ENCODE assay signal across 1 cellular context in the genomic region with DNA sequence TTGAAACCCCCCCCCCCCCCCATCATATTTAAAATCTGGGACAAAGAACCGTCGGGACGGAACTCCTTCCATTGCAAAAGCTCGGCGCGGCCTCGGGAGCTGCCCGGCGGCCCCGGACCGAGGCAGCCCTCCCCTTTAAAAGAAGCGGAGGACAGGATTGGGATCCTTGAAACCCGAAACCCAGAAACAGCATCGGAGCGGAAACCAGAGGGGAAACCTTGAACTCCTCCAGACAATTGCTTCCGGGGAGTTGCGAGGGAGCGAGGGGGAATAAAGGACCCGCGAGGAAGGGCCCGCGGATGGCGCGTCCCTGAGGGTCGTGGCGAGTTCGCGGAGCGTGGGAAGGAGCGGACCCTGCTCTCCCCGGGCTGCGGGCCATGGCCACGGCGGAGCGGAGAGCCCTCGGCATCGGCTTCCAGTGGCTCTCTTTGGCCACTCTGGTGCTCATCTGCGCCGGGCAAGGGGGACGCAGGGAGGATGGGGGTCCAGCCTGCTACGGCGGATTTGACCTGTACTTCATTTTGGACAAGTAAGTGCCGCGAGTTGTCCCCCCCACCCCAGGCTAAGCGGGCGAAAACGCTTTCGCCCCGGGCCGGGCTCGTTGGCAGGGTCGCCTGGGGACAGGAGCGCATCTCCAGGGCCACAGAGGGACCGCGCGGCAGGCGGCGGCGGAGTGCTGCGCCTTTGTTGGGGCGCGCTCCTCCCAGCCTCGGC.
TF ChIP-seq lines count a peak whose summit lies in the region.

TSS of gene ANTXR1 (plus strand) at position 57 of the 714 bp plus-strand sequence. CDS start at position 378, 321 bp downstream.

TF ChIP-seq in H1, 55 proteins besides CTCF, POLR2A, EP300 and RAD21 (continued from another document):
- TF ChIP-seq, protein P1, sequence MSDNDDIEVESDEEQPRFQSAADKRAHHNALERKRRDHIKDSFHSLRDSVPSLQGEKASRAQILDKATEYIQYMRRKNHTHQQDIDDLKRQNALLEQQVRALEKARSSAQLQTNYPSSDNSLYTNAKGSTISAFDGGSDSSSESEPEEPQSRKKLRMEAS (IDR thresholded peaks at IDR 0.05), result 0 out of 2 replicates have a peak, but pooled peaks have one; percentile 33
- TF ChIP-seq GABPA (IDR thresholded peaks at IDR 0.05; ENCODE audit: borderline replicate concordance, insufficient read depth, low read length) (peak; percentile 46; the same call in 1 of the 2 replicates), CHD2 (IDR thresholded peaks at IDR 0.05; ENCODE audit: low read length) (no peak), E2F6 (IDR thresholded peaks at IDR 0.05) (no peak), RBBP5 (IDR thresholded peaks at IDR 0.05; ENCODE audit: borderline replicate concordance, low read depth, low read length) (peak; percentile 92; the same call in 1 of the 2 replicates), CBX8 (IDR thresholded peaks at IDR 0.05; ENCODE audit: borderline replicate concordance, low read depth, low read length) (no peak), BRCA1 (IDR thresholded peaks at IDR 0.05; ENCODE audit: low read depth, low read length) (no peak), CBX5 (IDR thresholded peaks at IDR 0.05; ENCODE audit: low read depth, low read length) (no peak), POLR2AphosphoS5 (IDR thresholded peaks at IDR 0.05; ENCODE audit: low read depth, low read length) (no peak; the same call in 1 of the 2 replicates), HDAC2 (IDR thresholded peaks at IDR 0.05; ENCODE audit: borderline replicate concordance in 1 of 2, low read depth in 2 of 2, low read length in 2 of 2) (peak in 1 of 2 experiments; percentile 27; a peak in 1 of 4 replicates), ATF3 (IDR thresholded peaks at IDR 0.05; ENCODE audit: insufficient read depth, low read depth, low read length) (no peak), SUZ12 (IDR thresholded peaks at IDR 0.05; ENCODE audit: low read length) (0 out of 2 replicates have a peak, but pooled peaks have one; percentile 39), FOSL1 (IDR thresholded peaks at IDR 0.05; ENCODE audit: insufficient read depth, low read depth, low read length) (no peak), TEAD4 (IDR thresholded peaks at IDR 0.05; ENCODE audit: low read depth, low read length) (no peak), CREB1 (IDR thresholded peaks at IDR 0.05) (no peak), SP4 (IDR thresholded peaks at IDR 0.05; ENCODE audit: low read length) (no peak), SP2 (IDR thresholded peaks at IDR 0.05; ENCODE audit: low read length) (no peak), CEBPB (IDR thresholded peaks at IDR 0.05; ENCODE audit: low read depth, low read length) (no peak), SAP30 (IDR thresholded peaks at IDR 0.05; ENCODE audit: insufficient read depth, insufficient replicate concordance, low read length) (no peak), KDM4A (IDR thresholded peaks at IDR 0.05; ENCODE audit: low read depth, low read length, severe bottlenecking) (peak; percentile 99), JUN (IDR thresholded peaks at IDR 0.05; ENCODE audit: low read depth, low read length) (no peak), MAFK (IDR thresholded peaks at IDR 0.05; ENCODE audit: low read depth, low read length) (no peak), PHF8 (conservative IDR thresholded peaks at IDR 0.05; ENCODE audit: low read depth, low read length) (peak; percentile 71), SRF (IDR thresholded peaks at IDR 0.05; ENCODE audit: low read depth, low read length) (no peak), SIRT6 (IDR thresholded peaks at IDR 0.05; ENCODE audit: low read length) (no peak), BCL11A (IDR thresholded peaks at IDR 0.05; ENCODE audit: low read depth in 2 of 2, low read length in 2 of 2) (no peak), RNF2 (IDR thresholded peaks at IDR 0.05; ENCODE audit: borderline replicate concordance, low read depth, low read length, missing control alignments, poor library complexity, severe bottlenecking) (no peak), CHD1 (IDR thresholded peaks at IDR 0.05; ENCODE audit: low read depth, low read length) (no peak), GTF2F1 (IDR thresholded peaks at IDR 0.05; ENCODE audit: borderline replicate concordance, low read depth, low read length) (no peak), SP1 (IDR thresholded peaks at IDR 0.05; ENCODE audit: low read depth, low read length) (no peak), EZH2 (IDR thresholded peaks at IDR 0.05; ENCODE audit: low read depth, low read length, severe bottlenecking) (peak; percentile 32), USF2 (IDR thresholded peaks at IDR 0.05; ENCODE audit: low read length) (no peak), TBP (IDR thresholded peaks at IDR 0.05; ENCODE audit: low read depth, low read length) (no peak; the same call in 1 of the 2 replicates), NANOG (IDR thresholded peaks at IDR 0.05; ENCODE audit: insufficient read depth, low read depth, low read length, poor library complexity, severe bottlenecking) (no peak), SIX5 (IDR thresholded peaks at IDR 0.05; ENCODE audit: low read depth, low read length) (peak; percentile 19; the same call in 1 of the 2 replicates), KDM1A (IDR thresholded peaks at IDR 0.05; ENCODE audit: borderline replicate concordance, low read length) (no peak), KDM5A (IDR thresholded peaks at IDR 0.05; ENCODE audit: low read length) (no peak), JUND (IDR thresholded peaks at IDR 0.05; ENCODE audit: low read length) (no peak), ASH2L (IDR thresholded peaks at IDR 0.05; ENCODE audit: low read length) (peak; percentile 91), POU5F1 (IDR thresholded peaks at IDR 0.05; ENCODE audit: low read depth, low read length) (no peak), RFX5 (IDR thresholded peaks at IDR 0.05; ENCODE audit: borderline replicate concordance, low read depth, low read length) (no peak), BACH1 (IDR thresholded peaks at IDR 0.05; ENCODE audit: low read length) (peak; percentile 15; the same call in 1 of the 2 replicates), TCF12 (IDR thresholded peaks at IDR 0.05; ENCODE audit: low read depth, low read length) (no peak), YY1 (IDR thresholded peaks at IDR 0.05; ENCODE audit: low read depth, low read length) (0 out of 2 replicates have a peak, but pooled peaks have one; percentile 4), SIN3A (conservative IDR thresholded peaks at IDR 0.05 in 1 of 2, IDR thresholded peaks at IDR 0.05 in 1 of 2; ENCODE audit: low read depth in 1 of 2, low read length in 2 of 2) (no peak), EGR1 (IDR thresholded peaks at IDR 0.05; ENCODE audit: borderline replicate concordance, low read depth, low read length) (no peak), ZNF274 (IDR thresholded peaks at IDR 0.05; ENCODE audit: borderline replicate concordance, extremely low read depth, low read length) (no peak), RXRA (IDR thresholded peaks at IDR 0.05; ENCODE audit: insufficient read depth, low read depth, low read length) (no peak), HDAC6 (IDR thresholded peaks at IDR 0.05; ENCODE audit: low read depth, low read length) (no peak)
- TF ChIP-seq, protein P2, sequence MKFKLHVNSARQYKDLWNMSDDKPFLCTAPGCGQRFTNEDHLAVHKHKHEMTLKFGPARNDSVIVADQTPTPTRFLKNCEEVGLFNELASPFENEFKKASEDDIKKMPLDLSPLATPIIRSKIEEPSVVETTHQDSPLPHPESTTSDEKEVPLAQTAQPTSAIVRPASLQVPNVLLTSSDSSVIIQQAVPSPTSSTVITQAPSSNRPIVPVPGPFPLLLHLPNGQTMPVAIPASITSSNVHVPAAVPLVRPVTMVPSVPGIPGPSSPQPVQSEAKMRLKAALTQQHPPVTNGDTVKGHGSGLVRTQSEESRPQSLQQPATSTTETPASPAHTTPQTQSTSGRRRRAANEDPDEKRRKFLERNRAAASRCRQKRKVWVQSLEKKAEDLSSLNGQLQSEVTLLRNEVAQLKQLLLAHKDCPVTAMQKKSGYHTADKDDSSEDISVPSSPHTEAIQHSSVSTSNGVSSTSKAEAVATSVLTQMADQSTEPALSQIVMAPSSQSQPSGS (IDR thresholded peaks at IDR 0.05; ENCODE audit: low read length), result no peak
- TF ChIP-seq, protein P3, sequence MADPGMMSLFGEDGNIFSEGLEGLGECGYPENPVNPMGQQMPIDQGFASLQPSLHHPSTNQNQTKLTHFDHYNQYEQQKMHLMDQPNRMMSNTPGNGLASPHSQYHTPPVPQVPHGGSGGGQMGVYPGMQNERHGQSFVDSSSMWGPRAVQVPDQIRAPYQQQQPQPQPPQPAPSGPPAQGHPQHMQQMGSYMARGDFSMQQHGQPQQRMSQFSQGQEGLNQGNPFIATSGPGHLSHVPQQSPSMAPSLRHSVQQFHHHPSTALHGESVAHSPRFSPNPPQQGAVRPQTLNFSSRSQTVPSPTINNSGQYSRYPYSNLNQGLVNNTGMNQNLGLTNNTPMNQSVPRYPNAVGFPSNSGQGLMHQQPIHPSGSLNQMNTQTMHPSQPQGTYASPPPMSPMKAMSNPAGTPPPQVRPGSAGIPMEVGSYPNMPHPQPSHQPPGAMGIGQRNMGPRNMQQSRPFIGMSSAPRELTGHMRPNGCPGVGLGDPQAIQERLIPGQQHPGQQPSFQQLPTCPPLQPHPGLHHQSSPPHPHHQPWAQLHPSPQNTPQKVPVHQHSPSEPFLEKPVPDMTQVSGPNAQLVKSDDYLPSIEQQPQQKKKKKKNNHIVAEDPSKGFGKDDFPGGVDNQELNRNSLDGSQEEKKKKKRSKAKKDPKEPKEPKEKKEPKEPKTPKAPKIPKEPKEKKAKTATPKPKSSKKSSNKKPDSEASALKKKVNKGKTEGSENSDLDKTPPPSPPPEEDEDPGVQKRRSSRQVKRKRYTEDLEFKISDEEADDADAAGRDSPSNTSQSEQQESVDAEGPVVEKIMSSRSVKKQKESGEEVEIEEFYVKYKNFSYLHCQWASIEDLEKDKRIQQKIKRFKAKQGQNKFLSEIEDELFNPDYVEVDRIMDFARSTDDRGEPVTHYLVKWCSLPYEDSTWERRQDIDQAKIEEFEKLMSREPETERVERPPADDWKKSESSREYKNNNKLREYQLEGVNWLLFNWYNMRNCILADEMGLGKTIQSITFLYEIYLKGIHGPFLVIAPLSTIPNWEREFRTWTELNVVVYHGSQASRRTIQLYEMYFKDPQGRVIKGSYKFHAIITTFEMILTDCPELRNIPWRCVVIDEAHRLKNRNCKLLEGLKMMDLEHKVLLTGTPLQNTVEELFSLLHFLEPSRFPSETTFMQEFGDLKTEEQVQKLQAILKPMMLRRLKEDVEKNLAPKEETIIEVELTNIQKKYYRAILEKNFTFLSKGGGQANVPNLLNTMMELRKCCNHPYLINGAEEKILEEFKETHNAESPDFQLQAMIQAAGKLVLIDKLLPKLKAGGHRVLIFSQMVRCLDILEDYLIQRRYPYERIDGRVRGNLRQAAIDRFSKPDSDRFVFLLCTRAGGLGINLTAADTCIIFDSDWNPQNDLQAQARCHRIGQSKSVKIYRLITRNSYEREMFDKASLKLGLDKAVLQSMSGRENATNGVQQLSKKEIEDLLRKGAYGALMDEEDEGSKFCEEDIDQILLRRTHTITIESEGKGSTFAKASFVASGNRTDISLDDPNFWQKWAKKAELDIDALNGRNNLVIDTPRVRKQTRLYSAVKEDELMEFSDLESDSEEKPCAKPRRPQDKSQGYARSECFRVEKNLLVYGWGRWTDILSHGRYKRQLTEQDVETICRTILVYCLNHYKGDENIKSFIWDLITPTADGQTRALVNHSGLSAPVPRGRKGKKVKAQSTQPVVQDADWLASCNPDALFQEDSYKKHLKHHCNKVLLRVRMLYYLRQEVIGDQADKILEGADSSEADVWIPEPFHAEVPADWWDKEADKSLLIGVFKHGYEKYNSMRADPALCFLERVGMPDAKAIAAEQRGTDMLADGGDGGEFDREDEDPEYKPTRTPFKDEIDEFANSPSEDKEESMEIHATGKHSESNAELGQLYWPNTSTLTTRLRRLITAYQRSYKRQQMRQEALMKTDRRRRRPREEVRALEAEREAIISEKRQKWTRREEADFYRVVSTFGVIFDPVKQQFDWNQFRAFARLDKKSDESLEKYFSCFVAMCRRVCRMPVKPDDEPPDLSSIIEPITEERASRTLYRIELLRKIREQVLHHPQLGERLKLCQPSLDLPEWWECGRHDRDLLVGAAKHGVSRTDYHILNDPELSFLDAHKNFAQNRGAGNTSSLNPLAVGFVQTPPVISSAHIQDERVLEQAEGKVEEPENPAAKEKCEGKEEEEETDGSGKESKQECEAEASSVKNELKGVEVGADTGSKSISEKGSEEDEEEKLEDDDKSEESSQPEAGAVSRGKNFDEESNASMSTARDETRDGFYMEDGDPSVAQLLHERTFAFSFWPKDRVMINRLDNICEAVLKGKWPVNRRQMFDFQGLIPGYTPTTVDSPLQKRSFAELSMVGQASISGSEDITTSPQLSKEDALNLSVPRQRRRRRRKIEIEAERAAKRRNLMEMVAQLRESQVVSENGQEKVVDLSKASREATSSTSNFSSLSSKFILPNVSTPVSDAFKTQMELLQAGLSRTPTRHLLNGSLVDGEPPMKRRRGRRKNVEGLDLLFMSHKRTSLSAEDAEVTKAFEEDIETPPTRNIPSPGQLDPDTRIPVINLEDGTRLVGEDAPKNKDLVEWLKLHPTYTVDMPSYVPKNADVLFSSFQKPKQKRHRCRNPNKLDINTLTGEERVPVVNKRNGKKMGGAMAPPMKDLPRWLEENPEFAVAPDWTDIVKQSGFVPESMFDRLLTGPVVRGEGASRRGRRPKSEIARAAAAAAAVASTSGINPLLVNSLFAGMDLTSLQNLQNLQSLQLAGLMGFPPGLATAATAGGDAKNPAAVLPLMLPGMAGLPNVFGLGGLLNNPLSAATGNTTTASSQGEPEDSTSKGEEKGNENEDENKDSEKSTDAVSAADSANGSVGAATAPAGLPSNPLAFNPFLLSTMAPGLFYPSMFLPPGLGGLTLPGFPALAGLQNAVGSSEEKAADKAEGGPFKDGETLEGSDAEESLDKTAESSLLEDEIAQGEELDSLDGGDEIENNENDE (IDR thresholded peaks at IDR 0.05; ENCODE audit: insufficient replicate concordance, low read length), result no peak
